23 cellular contexts compared by ENCODE assay signal in the genomic region with DNA sequence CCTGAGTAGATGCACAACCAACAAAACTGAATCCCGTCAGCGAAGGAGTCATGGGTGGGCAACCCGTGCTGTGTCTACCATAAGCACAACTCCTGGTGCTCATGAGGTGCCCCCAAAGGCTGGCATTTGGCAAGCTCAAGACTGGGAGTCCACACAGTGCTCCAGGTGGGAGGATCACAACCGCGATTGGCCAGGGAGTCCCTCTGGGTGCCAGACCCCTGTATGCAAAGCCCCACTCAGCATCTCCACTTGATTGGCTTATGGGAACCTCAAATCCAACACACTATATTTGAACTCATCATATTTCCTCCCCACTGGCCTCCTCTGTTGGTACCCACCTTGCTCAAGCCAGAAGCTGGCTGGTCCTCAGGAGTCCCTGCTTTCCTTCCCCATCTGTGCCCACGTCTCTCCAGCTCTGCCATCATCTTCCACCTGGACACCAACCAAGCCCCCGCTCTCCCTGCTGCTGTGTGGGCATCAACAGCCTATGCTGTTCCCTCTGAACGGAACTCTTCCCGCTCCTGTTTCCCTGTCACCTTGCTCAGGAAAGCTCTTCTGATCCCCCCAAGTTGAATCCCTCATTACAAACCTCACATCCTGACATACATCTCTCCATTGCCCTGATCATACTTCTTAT.
DNase-seq lines count a peak whose midpoint lies in the region; ATAC-seq and TF ChIP-seq lines count a peak whose summit lies in the region.
"Had no signal": no experiment of that assay in that cellular context is flagged by ENCODE, and none has a peak within 500 bp of the region (broad histone marks: within the 10 kb centered on the region; RNA-seq: fewer than 3 reads in every experiment).

No MANE protein-coding gene starts in this region.

- no peak overlapping the region for H3K4me2 ChIP-seq in mesenchymal stem cell (ENCODE audit: low read length, poor library complexity, severe bottlenecking)
- H3K4me2 ChIP-seq: SK-N-SH had no signal

- no peak overlapping the region for H3K4me3 ChIP-seq in mesenchymal stem cell (ENCODE audit: insufficient read depth in 1 of 2, low read depth in 1 of 2, low read length in 2 of 2)
- H3K4me3 ChIP-seq: A549 had no signal

- H3K79me1 ChIP-seq in mesenchymal stem cell (replicated peaks; ENCODE audit: low read length, poor library complexity, severe bottlenecking): no peaks in the 10 kb centered on the region

- TF ChIP-seq CTCF in natural killer cell (IDR thresholded peaks at IDR 0.05): no peak

- H2AK5ac ChIP-seq in mesenchymal stem cell (ENCODE audit: low read length, severe bottlenecking): no peak overlapping the region

- no peaks in the 10 kb centered on the region for H3K9me3 ChIP-seq in T-helper 17 cell (ENCODE audit: control insufficient read depth, low read length, poor library complexity, severe bottlenecking)
- no peaks in the 10 kb centered on the region for H3K9me3 ChIP-seq in mesenchymal stem cell (ENCODE audit: control insufficient read depth, low read length)
- H3K9me3 ChIP-seq: A549, SK-N-SH had no signal

- H2BK15ac ChIP-seq in mesenchymal stem cell (ENCODE audit: low read depth, poor library complexity, severe bottlenecking): peak overlapping the region; percentile 75

- H3K18ac ChIP-seq in mesenchymal stem cell (ENCODE audit: low read depth in 1 of 2, low read length in 2 of 2): peak overlapping the region; percentile 67 to 90

- H3K14ac ChIP-seq in mesenchymal stem cell (ENCODE audit: low read length in 2 of 2): no peak overlapping the region

- peak overlapping the region; percentile 20 to 85 for H2BK12ac ChIP-seq in mesenchymal stem cell (ENCODE audit: low read length in 2 of 2)

- H3K36me3 ChIP-seq in mesenchymal stem cell (ENCODE audit: control insufficient read depth in 1 of 2, insufficient read depth in 2 of 2, low read depth in 1 of 2, low read length in 2 of 2): no peaks in the 10 kb centered on the region

- peaks cover 24 to 28% of the 10 kb centered on the region in 2 donors for H3K27me3 Mint-ChIP-seq in natural killer cell treated with Interleukin-12 subunit alpha and Interleukin-12 subunit beta and Interleukin-15 and Interleukin-18, amount 100 ng/mL, for 72 hours
- peaks cover 33 to 55% of the 10 kb centered on the region in 2 donors for H3K27me3 Mint-ChIP-seq in natural killer cell (ENCODE audit: low read depth in 2 of 2)
- peaks cover 18% of the 10 kb centered on the region for H3K27me3 Mint-ChIP-seq in T-helper 17 cell

- H3K9me3 Mint-ChIP-seq in natural killer cell treated with Interleukin-12 subunit alpha and Interleukin-12 subunit beta and Interleukin-15 and Interleukin-18, amount 100 ng/mL, for 72 hours: peaks cover 3% of the 10 kb centered on the region
- peaks cover 2 to 3% of the 10 kb centered on the region in 2 donors for H3K9me3 Mint-ChIP-seq in natural killer cell
- H3K9me3 Mint-ChIP-seq: CD8-positive, alpha-beta memory T cell had no signal

- peak overlapping the region; percentile 70 for H4K91ac ChIP-seq in mesenchymal stem cell (ENCODE audit: low read length)

- H3K4me1 ChIP-seq in mesenchymal stem cell (ENCODE audit: control insufficient read depth, insufficient read depth, low read depth, low read length): peaks cover 5% of the 10 kb centered on the region

- no peak for ATAC-seq in natural killer cell treated with Interleukin-12 subunit alpha and Interleukin-12 subunit beta and Interleukin-15 and Interleukin-18, amount 100 ng/mL, for 72 hours
- ATAC-seq in natural killer cell: no peak
- ATAC-seq in T-helper 17 cell: no peak
- no peak for ATAC-seq in GM18868 (IDR thresholded peaks at IDR 0.05; ENCODE audit: unreplicated experiment)
- no peak for ATAC-seq in GM18867 (IDR thresholded peaks at IDR 0.05; ENCODE audit: unreplicated experiment)
- ATAC-seq: A549 had no signal

- H3K4ac ChIP-seq in mesenchymal stem cell (ENCODE audit: low read depth in 1 of 2, low read length in 2 of 2): peak overlapping the region in 1 of 2 experiments; percentile 57

- H2BK120ac ChIP-seq in mesenchymal stem cell (ENCODE audit: low read depth, low read length): peak overlapping the region; percentile 21

- H3K27me3 ChIP-seq in mesenchymal stem cell (ENCODE audit: control insufficient read depth in 1 of 2, insufficient read depth in 1 of 2, low read length in 2 of 2): peaks cover 0 to 3% of the 10 kb centered on the region in 2 experiments

- no peak for DNase-seq in natural killer cell treated with Interleukin-12 subunit alpha and Interleukin-12 subunit beta and Interleukin-15 and Interleukin-18, amount 100 ng/mL, for 72 hours (ENCODE audit: low spot score)
- DNase-seq in natural killer cell (no peak), T-helper 17 cell (no peak), mesenchymal stem cell (no peak), occipital lobe (lab: John Stamatoyannopoulos, UW) (no peak)
- DNase-seq: Calu3; CD8-positive, alpha-beta memory T cell; DMS79 treated with DMSO at 0.1 percent for 48 hours; GF-D8; Karpas-422; NCI-H1092; NCI-H1417 treated with DMSO at 0.1 percent for 48 hours; NCI-H187; NCI-H2081 treated with DMSO at 0.1 percent for 48 hours; NCI-H2171; NCI-H446; NCI-H524 treated with DMSO at 0.1 percent for 48 hours; NCI-H774; SK-N-SH had no signal

- no peak overlapping the region for H2BK5ac ChIP-seq in mesenchymal stem cell (ENCODE audit: low read depth, low read length, poor library complexity, severe bottlenecking)

- H3K23ac ChIP-seq in mesenchymal stem cell (ENCODE audit: low read length in 2 of 2): no peak overlapping the region

- H3K4me1 Mint-ChIP-seq in natural killer cell treated with Interleukin-12 subunit alpha and Interleukin-12 subunit beta and Interleukin-15 and Interleukin-18, amount 100 ng/mL, for 72 hours (ENCODE audit: low read depth in 2 of 2): peaks cover 28 to 33% of the 10 kb centered on the region in 2 donors
- H3K4me1 Mint-ChIP-seq in natural killer cell (peaks cover 8 to 17% of the 10 kb centered on the region in 2 donors), T-helper 17 cell (peaks cover 8% of the 10 kb centered on the region)

- H3K36me3 Mint-ChIP-seq in natural killer cell treated with Interleukin-12 subunit alpha and Interleukin-12 subunit beta and Interleukin-15 and Interleukin-18, amount 100 ng/mL, for 72 hours: peaks cover 6% of the 10 kb centered on the region
- H3K36me3 Mint-ChIP-seq in natural killer cell (no peaks in the 10 kb centered on the region), T-helper 17 cell (ENCODE audit: low read depth) (no peaks in the 10 kb centered on the region)
- H3K36me3 Mint-ChIP-seq: CD8-positive, alpha-beta memory T cell had no signal

- 98% methylated on average over 9 of the region's 9 CpGs for WGBS in mesenchymal stem cell

- no peak overlapping the region for H4K8ac ChIP-seq in mesenchymal stem cell (ENCODE audit: low read length)

- intact Hi-C loops in natural killer cell (cut with micrococcal nuclease): no loop called here

- no peak overlapping the region for H3K9ac ChIP-seq in mesenchymal stem cell (ENCODE audit: low read length)
- H3K9ac ChIP-seq: SK-N-SH had no signal

- H3K4me3 Mint-ChIP-seq in natural killer cell treated with Interleukin-12 subunit alpha and Interleukin-12 subunit beta and Interleukin-15 and Interleukin-18, amount 100 ng/mL, for 72 hours: peak overlapping the region; percentile 11
- no peak overlapping the region for H3K4me3 Mint-ChIP-seq in natural killer cell
- peak overlapping the region; percentile 0 for H3K4me3 Mint-ChIP-seq in T-helper 17 cell
- H3K4me3 Mint-ChIP-seq: CD14-positive monocyte; CD8-positive, alpha-beta memory T cell had no signal

- no peak overlapping the region for H3K27ac ChIP-seq in mesenchymal stem cell (ENCODE audit: low read length, poor library complexity, severe bottlenecking)

- H2AFZ ChIP-seq in mesenchymal stem cell (ENCODE audit: low read depth, low read length): no peak overlapping the region

- H3K27ac Mint-ChIP-seq in natural killer cell treated with Interleukin-12 subunit alpha and Interleukin-12 subunit beta and Interleukin-15 and Interleukin-18, amount 100 ng/mL, for 72 hours: peak overlapping the region; percentile 9 to 56
- H3K27ac Mint-ChIP-seq in natural killer cell: no peak overlapping the region
- peak overlapping the region; percentile 3 for H3K27ac Mint-ChIP-seq in T-helper 17 cell
- H3K27ac Mint-ChIP-seq: CD14-positive monocyte; CD8-positive, alpha-beta memory T cell had no signal

Comparison
In these comparisons a context has a peak if more than half of its experiments do, and no peak if none do; other contexts are left out.
1. H3K27ac Mint-ChIP-seq: peak in natural killer cell treated with Interleukin-12 subunit alpha and Interleukin-12 subunit beta and Interleukin-15 and Interleukin-18, amount 100 ng/mL, for 72 hours (2 of 2) and T-helper 17 cell (single experiment); none in natural killer cell (0 of 2).